9 cellular contexts compared by ENCODE assay signal in genomic region chr18:50297621-50298442, GRCh38. TPM values are rescaled to one million over a fixed set of nuclear protein-coding genes. Genes with fewer than 3 reads are reported as not detected.
DNase-seq lines count a peak whose midpoint lies in the region; ATAC-seq and TF ChIP-seq lines count a peak whose summit lies in the region.
"Had no signal": no experiment of that assay in that cellular context is flagged by ENCODE, and none has a peak within 500 bp of the region (broad histone marks: within the 10 kb centered on the region; RNA-seq: fewer than 3 reads in every experiment).

No MANE protein-coding gene starts in this region.

- no peaks in the 10 kb centered on the region for H3K79me1 ChIP-seq in mesenchymal stem cell (replicated peaks; ENCODE audit: low read length, poor library complexity, severe bottlenecking)

- peaks cover 5 to 30% of the 10 kb centered on the region in 2 experiments for H3K27me3 ChIP-seq in mesenchymal stem cell (ENCODE audit: control insufficient read depth in 1 of 2, insufficient read depth in 1 of 2, low read length in 2 of 2)

- H3K9me3 Mint-ChIP-seq in activated CD8-positive, alpha-beta T cell treated with anti-CD3 and anti-CD28 coated beads for 36 hours: no peaks in the 10 kb centered on the region
- H3K9me3 Mint-ChIP-seq in endothelial cell (ENCODE audit: unreplicated experiment): no peaks in the 10 kb centered on the region

- peak overlapping the region; percentile 61 for H4K8ac ChIP-seq in mesenchymal stem cell (ENCODE audit: low read length)

- H2AK5ac ChIP-seq in mesenchymal stem cell (ENCODE audit: low read length, severe bottlenecking): no peak overlapping the region

- no peak overlapping the region for H3K18ac ChIP-seq in mesenchymal stem cell (ENCODE audit: low read depth in 1 of 2, low read length in 2 of 2)

- peak overlapping the region; percentile 80 for H3K9ac ChIP-seq in mesenchymal stem cell (ENCODE audit: low read length)

- no peak overlapping the region for H3K14ac ChIP-seq in mesenchymal stem cell (ENCODE audit: low read length in 2 of 2)

- no peak overlapping the region for H3K23ac ChIP-seq in mesenchymal stem cell (ENCODE audit: low read length in 2 of 2)

- no peak overlapping the region for H2BK15ac ChIP-seq in mesenchymal stem cell (ENCODE audit: low read depth, poor library complexity, severe bottlenecking)

- no peak overlapping the region for H2BK12ac ChIP-seq in mesenchymal stem cell (ENCODE audit: low read length in 2 of 2)

- no peaks in the 10 kb centered on the region for H3K4me1 ChIP-seq in mesenchymal stem cell (ENCODE audit: control insufficient read depth, insufficient read depth, low read depth, low read length)

- no peak for TF ChIP-seq CTCF in activated CD8-positive, alpha-beta T cell treated with anti-CD3 and anti-CD28 coated beads for 36 hours (IDR thresholded peaks at IDR 0.05)
- TF ChIP-seq CTCF in endothelial cell (IDR thresholded peaks at IDR 0.05; ENCODE audit: unreplicated experiment): no peak

- POLR2A ChIA-PET in activated CD8-positive, alpha-beta T cell treated with anti-CD3 and anti-CD28 coated beads for 36 hours (lab: Charles Lee): interaction anchor here (1.0 kb wide), 1 partner anchor 9 kb away, joined by 5 read pairs; no protein-coding TSS in a partner anchor

- H3K27ac ChIP-seq in mesenchymal stem cell (ENCODE audit: low read length, poor library complexity, severe bottlenecking): no peak overlapping the region

- no peaks in the 10 kb centered on the region for H3K36me3 Mint-ChIP-seq in activated CD8-positive, alpha-beta T cell treated with anti-CD3 and anti-CD28 coated beads for 36 hours (ENCODE audit: low read depth)
- no peaks in the 10 kb centered on the region for H3K36me3 Mint-ChIP-seq in endothelial cell (ENCODE audit: low read depth, unreplicated experiment)

- no peak overlapping the region for H3K4ac ChIP-seq in mesenchymal stem cell (ENCODE audit: low read depth in 1 of 2, low read length in 2 of 2)

- H3K27ac Mint-ChIP-seq in activated CD8-positive, alpha-beta T cell treated with anti-CD3 and anti-CD28 coated beads for 36 hours: no peak overlapping the region
- peak overlapping the region; percentile 30 for H3K27ac Mint-ChIP-seq in endothelial cell (ENCODE audit: unreplicated experiment)

- 53% methylated on average over 28 of the region's 28 CpGs for WGBS in mesenchymal stem cell

- CTCF ChIA-PET in activated CD8-positive, alpha-beta T cell treated with anti-CD3 and anti-CD28 coated beads for 36 hours (lab: Charles Lee): interaction anchor here (0.7 to 2.9 kb wide), 6 partner anchors 8 to 59 kb away, joined by 3 to 15 read pairs (median 4); partner anchors contain the start of gene MBD1

- H3K4me2 ChIP-seq in mesenchymal stem cell (ENCODE audit: low read length, poor library complexity, severe bottlenecking): no peak overlapping the region

- no peak overlapping the region for H4K91ac ChIP-seq in mesenchymal stem cell (ENCODE audit: low read length)

- H3K4me1 Mint-ChIP-seq in activated CD8-positive, alpha-beta T cell treated with anti-CD3 and anti-CD28 coated beads for 36 hours (ENCODE audit: low read depth): peaks cover 7% of the 10 kb centered on the region
- no peaks in the 10 kb centered on the region for H3K4me1 Mint-ChIP-seq in endothelial cell (ENCODE audit: unreplicated experiment)

- no peaks in the 10 kb centered on the region for H3K9me3 ChIP-seq in mesenchymal stem cell (ENCODE audit: control insufficient read depth, low read length)

- no peak overlapping the region for H2BK120ac ChIP-seq in mesenchymal stem cell (ENCODE audit: low read depth, low read length)

- H2AFZ ChIP-seq in mesenchymal stem cell (ENCODE audit: low read depth, low read length): peak overlapping the region; percentile 60

- peak; percentile 99 for ATAC-seq in HG02973 (IDR thresholded peaks at IDR 0.05; ENCODE audit: unreplicated experiment)
- peak; percentile 100 for ATAC-seq in activated CD8-positive, alpha-beta T cell treated with anti-CD3 and anti-CD28 coated beads for 36 hours

- H2BK5ac ChIP-seq in mesenchymal stem cell (ENCODE audit: low read depth, low read length, poor library complexity, severe bottlenecking): no peak overlapping the region

- H3K36me3 ChIP-seq in mesenchymal stem cell (ENCODE audit: control insufficient read depth in 1 of 2, insufficient read depth in 2 of 2, low read depth in 1 of 2, low read length in 2 of 2): no peaks in the 10 kb centered on the region

- intact Hi-C loops in activated CD8-positive, alpha-beta T cell treated with anti-CD3 and anti-CD28 coated beads for 36 hours (cut with micrococcal nuclease): no loop called here

- H3K27me3 Mint-ChIP-seq in activated CD8-positive, alpha-beta T cell treated with anti-CD3 and anti-CD28 coated beads for 36 hours: peaks cover 21% of the 10 kb centered on the region
- peaks cover 9% of the 10 kb centered on the region for H3K27me3 Mint-ChIP-seq in endothelial cell (ENCODE audit: unreplicated experiment)

- H3K4me3 Mint-ChIP-seq in activated CD8-positive, alpha-beta T cell treated with anti-CD3 and anti-CD28 coated beads for 36 hours: peak overlapping the region; percentile 69
- H3K4me3 Mint-ChIP-seq in endothelial cell (ENCODE audit: unreplicated experiment): peak overlapping the region; percentile 82

- DNase-seq in SHP77 (lab: John Stamatoyannopoulos, UW): peak; percentile 11 to 63
- DNase-seq in SHP77 treated with DMSO at 0.1 percent for 48 hours (lab: John Stamatoyannopoulos, UW): no peak
- DNase-seq in NCI-H2227 (lab: John Stamatoyannopoulos, UW; ENCODE audit: unreplicated experiment): peak; percentile 82
- DNase-seq in activated CD8-positive, alpha-beta T cell treated with anti-CD3 and anti-CD28 coated beads for 36 hours: peak; percentile 91
- peak; percentile 55 for DNase-seq in endothelial cell (ENCODE audit: low spot score)
- DNase-seq in mesenchymal stem cell: peak; percentile 43
- DNase-seq in stimulated activated CD8-positive, alpha-beta memory T cell treated with anti-CD3 and anti-CD28 coated beads, Interleukin-15, amount 100 ng/mL, for 48 hours (ENCODE audit: low read depth in 2 of 2): peak; percentile 52 to 62
- DNase-seq: DND-41 had no signal

- H3K4me3 ChIP-seq in mesenchymal stem cell (ENCODE audit: insufficient read depth in 1 of 2, low read depth in 1 of 2, low read length in 2 of 2): peak overlapping the region in 1 of 2 experiments; percentile 85

RNA-seq across cellular contexts. Expression of gene CXXC1, which starts 10.3 kb away (rescaled TPM):
- total RNA-seq in activated CD8-positive, alpha-beta T cell treated with anti-CD3 and anti-CD28 coated beads for 36 hours: 10 to 100 TPM; 87.0 to 88.0 TPM
- total RNA-seq in endothelial cell (ENCODE audit: unreplicated experiment): 71.7 TPM
- 24.0 TPM for polyA plus RNA-seq in mesenchymal stem cell (2013, experiment 1 of 2)
- polyA plus RNA-seq in mesenchymal stem cell (2013, experiment 2 of 2): 24.8 TPM

RNA-seq across cellular contexts. Expression of gene MBD1, which starts 16.5 kb away (rescaled TPM):
- total RNA-seq in activated CD8-positive, alpha-beta T cell treated with anti-CD3 and anti-CD28 coated beads for 36 hours: 10 to 100 TPM; 67.4 to 69.0 TPM
- 65.1 TPM for total RNA-seq in endothelial cell (ENCODE audit: unreplicated experiment)
- polyA plus RNA-seq in mesenchymal stem cell (2013, experiment 1 of 2): 34.4 TPM
- 35.0 TPM for polyA plus RNA-seq in mesenchymal stem cell (2013, experiment 2 of 2)

RNA-seq across cellular contexts. Expression of gene CFAP53, which starts 31.5 kb away (rescaled TPM):
- total RNA-seq in activated CD8-positive, alpha-beta T cell treated with anti-CD3 and anti-CD28 coated beads for 36 hours: under 1 TPM; 0.27 to 0.76 TPM
- 0.56 TPM for total RNA-seq in endothelial cell (ENCODE audit: unreplicated experiment)
- polyA plus RNA-seq in mesenchymal stem cell (2013, experiment 1 of 2): 0.19 TPM
- polyA plus RNA-seq in mesenchymal stem cell (2013, experiment 2 of 2): 0.22 TPM
